34 cellular contexts compared by ENCODE assay signal in genomic region chr5:5564884-5565283, GRCh38.
"Had no signal": no experiment of that assay in that cellular context is flagged by ENCODE, and none has a peak within 500 bp of the region (broad histone marks: within the 10 kb centered on the region; RNA-seq: fewer than 3 reads in every experiment).

No MANE protein-coding gene starts in this region.

- H3K9me3 ChIP-seq: MG63 had no signal

- H3K36me3 ChIP-seq: MG63 had no signal

- H3K4me3 ChIP-seq: MG63 had no signal

- DNase-seq: Karpas-422, Kasumi-1, MG63, MM.1S, MV-4-11, NCI-H1048, NCI-H1092, NCI-H1092 treated with DMSO at 0.1 percent for 48 hours, NCI-H1105, NCI-H1105 treated with DMSO at 0.1 percent for 48 hours, NCI-H1417, NCI-H1417 treated with DMSO at 0.1 percent for 48 hours, NCI-H1436, NCI-H1436 treated with DMSO at 0.1 percent for 48 hours, NCI-H146, NCI-H1694, NCI-H1694 treated with DMSO at 0.1 percent for 48 hours, NCI-H187, NCI-H187 treated with DMSO at 0.1 percent for 48 hours, NCI-H1930, NCI-H2029, NCI-H2029 treated with DMSO at 0.1 percent for 48 hours, NCI-H2081, NCI-H2081 treated with DMSO at 0.1 percent for 48 hours, NCI-H2107, NCI-H2171, NCI-H2171 treated with DMSO at 0.1 percent for 48 hours, NCI-H2227 treated with DMSO at 0.1 percent for 48 hours, NCI-H226, NCI-H345, NCI-H446, NCI-H446 treated with DMSO at 0.1 percent for 48 hours, NCI-H510A, NCI-H510A treated with DMSO at 0.1 percent for 48 hours had no signal
